In the genomic region with DNA sequence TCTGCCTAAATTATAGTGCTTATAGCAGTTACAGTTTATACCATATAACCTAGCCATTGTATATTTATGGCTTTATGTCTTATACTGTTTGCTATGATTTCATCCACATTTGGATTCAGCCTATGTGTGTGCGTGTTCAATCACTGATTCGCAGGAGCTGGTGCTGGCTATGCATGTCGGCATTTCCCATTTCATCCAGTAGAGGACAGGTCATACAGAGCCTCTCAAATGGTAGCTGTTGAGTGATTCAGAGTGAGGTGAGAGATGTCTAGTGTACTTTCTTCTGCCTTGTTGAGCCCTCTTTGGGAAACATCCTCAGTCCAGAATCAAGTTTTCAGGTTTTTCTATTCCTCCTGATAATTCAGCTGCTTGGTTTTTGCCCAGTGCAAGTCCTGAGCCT, we compare ENCODE assay signal across 9 cellular contexts.
A peak's percentile ranks its signal among the peaks of the same experiment; 100 is the strongest.
DNase-seq lines count a peak whose midpoint lies in the region; ATAC-seq, FAIRE-seq and TF ChIP-seq lines count a peak whose summit lies in the region.
"Had no signal": no experiment of that assay in that cellular context is flagged by ENCODE, and none has a peak within 500 bp of the region (broad histone marks: within the 10 kb centered on the region; RNA-seq: fewer than 3 reads in every experiment).

No MANE protein-coding gene starts in this region.

- ATAC-seq in right lobe of liver (peak; percentile 35 to 49 (median 46)), sciatic nerve (no peak)

- H3K4me3 ChIP-seq in BJ (ENCODE audit: low read depth, low read length) (no peak overlapping the region), bronchial epithelial cell (ENCODE audit: low read depth, low read length) (no peak overlapping the region), right lobe of liver (no peak overlapping the region), uterus (no peak overlapping the region)

- TF ChIP-seq CTCF in BJ (IDR thresholded peaks at IDR 0.05; ENCODE audit: insufficient read depth, low read depth, low read length) = peak; percentile 56; the same call in 1 of the 2 replicates
- TF ChIP-seq CTCF in bronchial epithelial cell (IDR thresholded peaks at IDR 0.05; ENCODE audit: insufficient read depth, low read length, severe bottlenecking) = peak; percentile 46
- TF ChIP-seq CTCF in right lobe of liver (IDR thresholded peaks at IDR 0.05) = peak; percentile 36 to 53 (median 52)
- TF ChIP-seq CTCF in uterus (IDR thresholded peaks at IDR 0.05) = peak in 2 of 4 experiments; percentile 42 to 47

- no peak overlapping the region for H3K27ac ChIP-seq in right lobe of liver
- H3K27ac ChIP-seq in uterus = no peak overlapping the region
- H3K27ac ChIP-seq: KMS-11 had no signal

- CTCF ChIA-PET in BJ (lab: Yijun Ruan, JAX) = interaction anchor here (0.7 to 11.1 kb wide), 15 partner anchors 8 to 625 kb away, joined by 3 to 225 read pairs (median 4); no protein-coding TSS in a partner anchor

- FAIRE-seq in bronchial epithelial cell (lab: Jason Lieb, UNC) = peak; percentile 89

- H3K4me1 ChIP-seq in right lobe of liver (peaks cover 0 to 4% (median 0%) of the 10 kb centered on the region in 4 donors), uterus (no peaks in the 10 kb centered on the region)

- H3K9me3 ChIP-seq in right lobe of liver (no peaks in the 10 kb centered on the region), uterus (no peaks in the 10 kb centered on the region)

- no peak for TF ChIP-seq POLR2A in right lobe of liver (IDR thresholded peaks at IDR 0.05)
- TF ChIP-seq POLR2A in uterus (IDR thresholded peaks at IDR 0.05) = no peak

- intact Hi-C loops in right lobe of liver (cut with DNase I) = loop anchor here (5.0 to 10.0 kb wide), 3 partner anchors 95 to 148 kb away; no protein-coding TSS in a partner anchor
- intact Hi-C loops in sciatic nerve (cut with DNase I) = loop anchor here (5.0 kb wide), 1 partner anchor 153 kb away; no protein-coding TSS in a partner anchor
- intact Hi-C loops in uterus (cut with DNase I; ENCODE audit: low total_unique reads) = no loop called here

- TF ChIP-seq EP300 in Ishikawa (IDR thresholded peaks at IDR 0.05; ENCODE audit: borderline replicate concordance) = no peak

- POLR2A ChIA-PET in BJ (lab: Charles Lee) = no interaction called here

- DNase-seq in BJ (ENCODE audit: low read depth) (no peak), bronchial epithelial cell (ENCODE audit: low read depth) (peak; percentile 47), right lobe of liver (no peak), sciatic nerve (ENCODE audit: low spot score) (no peak), LoVo (ENCODE audit: low spot score) (no peak), putamen (ENCODE audit: low spot score) (no peak), uterus (no peak)

- WGBS in right lobe of liver (ENCODE audit: insufficient coverage, low coverage, low lambda C conversion rate, missing lambda C conversion rate) = 31% methylated on average over 3 of the region's 3 CpGs

- H3K27me3 ChIP-seq in BJ (ENCODE audit: control insufficient read depth, insufficient read depth, low read length) (no peaks in the 10 kb centered on the region), bronchial epithelial cell (ENCODE audit: control insufficient read depth, insufficient read depth, low read length) (no peaks in the 10 kb centered on the region), right lobe of liver (no peaks in the 10 kb centered on the region), uterus (no peaks in the 10 kb centered on the region)

- TF ChIP-seq RAD21 in Ishikawa (IDR thresholded peaks at IDR 0.05; ENCODE audit: low read depth) = peak; percentile 22; the same call in 1 of the 2 replicates

- H3K36me3 ChIP-seq in BJ (ENCODE audit: control insufficient read depth, insufficient read depth, low read length) = no peaks in the 10 kb centered on the region
- peaks cover 3% of the 10 kb centered on the region for H3K36me3 ChIP-seq in bronchial epithelial cell (ENCODE audit: control insufficient read depth, insufficient read depth, low read length)
- no peaks in the 10 kb centered on the region for H3K36me3 ChIP-seq in right lobe of liver
- H3K36me3 ChIP-seq in uterus = no peaks in the 10 kb centered on the region

TF ChIP-seq in Ishikawa, 13 proteins besides CTCF, POLR2A, EP300 and RAD21:
- TF ChIP-seq, protein P1, sequence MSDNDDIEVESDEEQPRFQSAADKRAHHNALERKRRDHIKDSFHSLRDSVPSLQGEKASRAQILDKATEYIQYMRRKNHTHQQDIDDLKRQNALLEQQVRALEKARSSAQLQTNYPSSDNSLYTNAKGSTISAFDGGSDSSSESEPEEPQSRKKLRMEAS (IDR thresholded peaks at IDR 0.05) = no peak
- TF ChIP-seq CREB1 (IDR thresholded peaks at IDR 0.05; ENCODE audit: low read depth) (no peak), CEBPB (IDR thresholded peaks at IDR 0.05) (no peak), ZBTB7A (IDR thresholded peaks at IDR 0.05; ENCODE audit: low read depth) (no peak), NFIC (IDR thresholded peaks at IDR 0.05) (no peak), TAF1 (IDR thresholded peaks at IDR 0.05; ENCODE audit: low read depth) (no peak), YY1 (IDR thresholded peaks at IDR 0.05; ENCODE audit: low read depth) (no peak), FOXM1 (IDR thresholded peaks at IDR 0.05; ENCODE audit: borderline replicate concordance, low read depth) (no peak), EGR1 (IDR thresholded peaks at IDR 0.05) (no peak), TEAD4 (IDR thresholded peaks at IDR 0.05) (no peak), TCF12 (IDR thresholded peaks at IDR 0.05; ENCODE audit: low read depth) (no peak)
- TF ChIP-seq, protein P2, sequence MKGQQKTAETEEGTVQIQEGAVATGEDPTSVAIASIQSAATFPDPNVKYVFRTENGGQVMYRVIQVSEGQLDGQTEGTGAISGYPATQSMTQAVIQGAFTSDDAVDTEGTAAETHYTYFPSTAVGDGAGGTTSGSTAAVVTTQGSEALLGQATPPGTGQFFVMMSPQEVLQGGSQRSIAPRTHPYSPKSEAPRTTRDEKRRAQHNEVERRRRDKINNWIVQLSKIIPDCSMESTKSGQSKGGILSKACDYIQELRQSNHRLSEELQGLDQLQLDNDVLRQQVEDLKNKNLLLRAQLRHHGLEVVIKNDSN (IDR thresholded peaks at IDR 0.05) = no peak
- TF ChIP-seq, protein P3, sequence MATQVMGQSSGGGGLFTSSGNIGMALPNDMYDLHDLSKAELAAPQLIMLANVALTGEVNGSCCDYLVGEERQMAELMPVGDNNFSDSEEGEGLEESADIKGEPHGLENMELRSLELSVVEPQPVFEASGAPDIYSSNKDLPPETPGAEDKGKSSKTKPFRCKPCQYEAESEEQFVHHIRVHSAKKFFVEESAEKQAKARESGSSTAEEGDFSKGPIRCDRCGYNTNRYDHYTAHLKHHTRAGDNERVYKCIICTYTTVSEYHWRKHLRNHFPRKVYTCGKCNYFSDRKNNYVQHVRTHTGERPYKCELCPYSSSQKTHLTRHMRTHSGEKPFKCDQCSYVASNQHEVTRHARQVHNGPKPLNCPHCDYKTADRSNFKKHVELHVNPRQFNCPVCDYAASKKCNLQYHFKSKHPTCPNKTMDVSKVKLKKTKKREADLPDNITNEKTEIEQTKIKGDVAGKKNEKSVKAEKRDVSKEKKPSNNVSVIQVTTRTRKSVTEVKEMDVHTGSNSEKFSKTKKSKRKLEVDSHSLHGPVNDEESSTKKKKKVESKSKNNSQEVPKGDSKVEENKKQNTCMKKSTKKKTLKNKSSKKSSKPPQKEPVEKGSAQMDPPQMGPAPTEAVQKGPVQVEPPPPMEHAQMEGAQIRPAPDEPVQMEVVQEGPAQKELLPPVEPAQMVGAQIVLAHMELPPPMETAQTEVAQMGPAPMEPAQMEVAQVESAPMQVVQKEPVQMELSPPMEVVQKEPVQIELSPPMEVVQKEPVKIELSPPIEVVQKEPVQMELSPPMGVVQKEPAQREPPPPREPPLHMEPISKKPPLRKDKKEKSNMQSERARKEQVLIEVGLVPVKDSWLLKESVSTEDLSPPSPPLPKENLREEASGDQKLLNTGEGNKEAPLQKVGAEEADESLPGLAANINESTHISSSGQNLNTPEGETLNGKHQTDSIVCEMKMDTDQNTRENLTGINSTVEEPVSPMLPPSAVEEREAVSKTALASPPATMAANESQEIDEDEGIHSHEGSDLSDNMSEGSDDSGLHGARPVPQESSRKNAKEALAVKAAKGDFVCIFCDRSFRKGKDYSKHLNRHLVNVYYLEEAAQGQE (IDR thresholded peaks at IDR 0.05; ENCODE audit: low read depth) = no peak
